Comparison of ENCODE assay signal across 20 cellular contexts in the genomic region with DNA sequence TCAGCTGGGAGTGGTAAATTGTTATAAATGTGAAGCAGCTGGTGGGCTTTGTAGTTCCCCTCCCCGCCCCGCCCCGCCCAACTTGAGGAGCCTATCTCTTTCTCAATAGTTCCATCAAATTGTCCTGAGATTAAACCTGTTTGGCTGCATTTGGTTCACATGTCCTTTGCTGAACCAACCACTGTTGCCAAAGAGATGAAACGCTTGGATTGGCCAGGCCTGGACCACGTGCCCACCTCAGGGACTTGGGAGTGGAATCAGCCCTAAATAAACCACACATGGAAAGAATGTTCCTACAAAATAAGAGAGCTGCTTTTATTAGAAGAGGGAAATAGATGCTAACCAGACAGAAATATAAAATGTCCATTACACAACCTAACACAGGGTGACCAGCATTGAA.
DNase-seq lines count a peak whose midpoint lies in the region; ATAC-seq, FAIRE-seq and TF ChIP-seq lines count a peak whose summit lies in the region.
"Had no signal": no experiment of that assay in that cellular context is flagged by ENCODE, and none has a peak within 500 bp of the region (broad histone marks: within the 10 kb centered on the region; RNA-seq: fewer than 3 reads in every experiment).

No MANE protein-coding gene starts in this region.

- CTCF ChIA-PET in K562 (lab: Yijun Ruan, JAX; ENCODE audit: low intra/inter-chr PET ratio): no interaction called here

- no peak for TF ChIP-seq RAD21 in K562 (CRISPR knock-in tag; conservative IDR thresholded peaks at IDR 0.05 in 1 of 2, IDR thresholded peaks at IDR 0.05 in 1 of 2)

- no TSS peak for BruUV-seq in K562 (replicated peaks; lab: Mats Ljungman, UMichigan)

- no peaks in the 10 kb centered on the region for H3K9me1 ChIP-seq in K562 (ENCODE audit: control insufficient read depth, insufficient read depth, low read length)

- intact Hi-C loops in Right ventricle myocardium inferior (cut with DNase I) (no loop called here), K562 (cut with micrococcal nuclease) (no loop called here)

- POLR2A ChIA-PET in K562 (lab: Yijun Ruan, JAX): no interaction called here

- peak; percentile 13 for ATAC-seq in Right ventricle myocardium inferior
- ATAC-seq in K562: no peak
- ATAC-seq in GM18511 (IDR thresholded peaks at IDR 0.05; ENCODE audit: unreplicated experiment): no peak
- ATAC-seq: A549; CD8-positive, alpha-beta T cell had no signal

- TF ChIP-seq CTCF in right atrium auricular region (IDR thresholded peaks at IDR 0.05): no peak
- no peak for TF ChIP-seq CTCF in K562 (IDR thresholded peaks at IDR 0.05 in 2 of 3, conservative IDR thresholded peaks at IDR 0.05 in 1 of 3; ENCODE audit: insufficient read depth in 2 of 3, low read depth in 1 of 3, low read length in 3 of 3)

- H3K9ac ChIP-seq in K562 (ENCODE audit: insufficient read depth in 1 of 2, low read depth in 2 of 2, low read length in 2 of 2): no peak overlapping the region
- H3K9ac ChIP-seq: BLaER1 treated with 17β-estradiol and CSF1 and Interleukin-3, amounts not matched to agents 10 nM and 100 nM had no signal

- 0% methylated on average over 2 of the region's 5 CpGs for WGBS in K562 (ENCODE audit: insufficient coverage, low coverage, missing lambda C conversion rate)

- DNase-seq in Right ventricle myocardium inferior (ENCODE audit: missing footprints) (no peak), right atrium auricular region (ENCODE audit: low spot score) (no peak), DMS79 (lab: John Stamatoyannopoulos, UW) (peak; percentile 77), K562 (ENCODE audit: extremely low read depth in 1 of 4, low spot score in 3 of 4) (no peak), DMS53 treated with DMSO at 0.1 percent for 48 hours (lab: John Stamatoyannopoulos, UW; ENCODE audit: unreplicated experiment) (no peak)
- DNase-seq: AML-193; Caco-2; Calu3; CD4-positive, alpha-beta T cell; CD8-positive, alpha-beta T cell; DND-41; EL; GDM1 had no signal

- H3K27ac ChIP-seq in right atrium auricular region (no peak overlapping the region), K562 (ENCODE audit: extremely low read depth, low read depth, low read length) (no peak overlapping the region)
- H3K27ac ChIP-seq: 22Rv1; A549; BLaER1 treated with 17β-estradiol and CSF1 and Interleukin-3, amounts not matched to agents 10 nM and 100 nM; C4-2B had no signal

- H3K4me2 ChIP-seq in K562 (ENCODE audit: insufficient read depth, low read length): no peak overlapping the region
- H3K4me2 ChIP-seq: A549; BLaER1 treated with 17β-estradiol and CSF1 and Interleukin-3, amounts not matched to agents 10 nM and 100 nM had no signal

- no peaks in the 10 kb centered on the region for H3K79me2 ChIP-seq in K562 (ENCODE audit: control insufficient read depth, insufficient read depth, low read length)

- H3K9me3 ChIP-seq in right atrium auricular region: peaks cover 0 to 8% of the 10 kb centered on the region in 2 donors
- H3K9me3 ChIP-seq in K562 (replicated peaks; ENCODE audit: control insufficient read depth, insufficient read depth, low read depth, low read length): no peaks in the 10 kb centered on the region
- H3K9me3 ChIP-seq: A549, Caco-2 had no signal

- TF ChIP-seq POLR2A in K562 (conservative IDR thresholded peaks at IDR 0.05): no peak

- no peaks in the 10 kb centered on the region for H4K20me1 ChIP-seq in K562 (replicated peaks; ENCODE audit: control insufficient read depth, insufficient read depth, low read length)
- H4K20me1 ChIP-seq: BLaER1 treated with 17β-estradiol and CSF1 and Interleukin-3, amounts not matched to agents 10 nM and 100 nM had no signal

- FAIRE-seq in K562 (lab: Jason Lieb, UNC): no peak
- FAIRE-seq: A549, D721Med, GM12891 had no signal

- H3K36me3 ChIP-seq in right atrium auricular region (no peaks in the 10 kb centered on the region), K562 (ENCODE audit: control insufficient read depth, insufficient read depth, low read length) (no peaks in the 10 kb centered on the region)
- H3K36me3 ChIP-seq: BLaER1 treated with 17β-estradiol and CSF1 and Interleukin-3, amounts not matched to agents 10 nM and 100 nM had no signal

- H3K27me3 ChIP-seq in right atrium auricular region: no peaks in the 10 kb centered on the region
- peaks cover 6 to 21% of the 10 kb centered on the region in 2 experiments; a peak in 3 of 5 replicates for H3K27me3 ChIP-seq in K562 (ENCODE audit: control insufficient read depth in 2 of 2, insufficient read depth in 2 of 2, low read length in 2 of 2)

- in situ Hi-C loops in K562 (cut with MboI): no loop called here

- H3K4me3 ChIP-seq in right atrium auricular region: no peak overlapping the region
- no peak overlapping the region for H3K4me3 ChIP-seq in K562
- H3K4me3 ChIP-seq: A549; BLaER1 treated with 17β-estradiol and CSF1 and Interleukin-3, amounts not matched to agents 10 nM and 100 nM had no signal

- no peak overlapping the region for H2AFZ ChIP-seq in K562 (ENCODE audit: low read depth, low read length)

- no peak for TF ChIP-seq EP300 in K562 (IDR thresholded peaks at IDR 0.05; ENCODE audit: low read length)

- no peaks in the 10 kb centered on the region for H3K4me1 ChIP-seq in right atrium auricular region
- H3K4me1 ChIP-seq in K562 (replicated peaks in 1 of 2; ENCODE audit: control insufficient read depth in 2 of 2, insufficient read depth in 2 of 2, low read length in 2 of 2): no peaks in the 10 kb centered on the region
- H3K4me1 ChIP-seq: A549; BLaER1 treated with 17β-estradiol and CSF1 and Interleukin-3, amounts not matched to agents 10 nM and 100 nM; Caco-2 had no signal

TF ChIP-seq in K562, 482 proteins besides CTCF, POLR2A, EP300 and RAD21:
- TF ChIP-seq ZNF407 (IDR thresholded peaks at IDR 0.05; ENCODE audit: low read depth): no peak
- TF ChIP-seq, protein P1, sequence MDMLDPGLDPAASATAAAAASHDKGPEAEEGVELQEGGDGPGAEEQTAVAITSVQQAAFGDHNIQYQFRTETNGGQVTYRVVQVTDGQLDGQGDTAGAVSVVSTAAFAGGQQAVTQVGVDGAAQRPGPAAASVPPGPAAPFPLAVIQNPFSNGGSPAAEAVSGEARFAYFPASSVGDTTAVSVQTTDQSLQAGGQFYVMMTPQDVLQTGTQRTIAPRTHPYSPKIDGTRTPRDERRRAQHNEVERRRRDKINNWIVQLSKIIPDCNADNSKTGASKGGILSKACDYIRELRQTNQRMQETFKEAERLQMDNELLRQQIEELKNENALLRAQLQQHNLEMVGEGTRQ (CRISPR knock-in tag; IDR thresholded peaks at IDR 0.05): 0 out of 2 replicates have a peak, but pooled peaks have one; percentile 12
